ENCODE assay signal across 9 cellular contexts in genomic region chr7:94632338-94633024, GRCh38. TPM values are rescaled to one million over a fixed set of nuclear protein-coding genes. Genes with fewer than 3 reads are reported as not detected.
DNase-seq lines count a peak whose midpoint lies in the region; ATAC-seq and TF ChIP-seq lines count a peak whose summit lies in the region.
"Had no signal": no experiment of that assay in that cellular context is flagged by ENCODE, and none has a peak within 500 bp of the region (broad histone marks: within the 10 kb centered on the region; RNA-seq: fewer than 3 reads in every experiment).

No MANE protein-coding gene starts in this region.

- H3K36me3 ChIP-seq in thyroid gland (no peaks in the 10 kb centered on the region), SJCRH30 (no peaks in the 10 kb centered on the region), vagina (no peaks in the 10 kb centered on the region), esophagus muscularis mucosa (no peaks in the 10 kb centered on the region)

- TF ChIP-seq EP300 in esophagus muscularis mucosa (IDR thresholded peaks at IDR 0.05), result no peak

- intact Hi-C loops in thyroid gland (cut with DNase I) (no loop called here), vagina (cut with DNase I) (no loop called here), esophagus muscularis mucosa (cut with DNase I) (no loop called here)

- H3K9me3 ChIP-seq in thyroid gland (no peaks in the 10 kb centered on the region), SJCRH30 (replicated peaks) (no peaks in the 10 kb centered on the region), vagina (no peaks in the 10 kb centered on the region), esophagus muscularis mucosa (no peaks in the 10 kb centered on the region)

- DNase-seq in SW480 (ENCODE audit: low spot score) (peak; percentile 17), lung microvascular endothelial cell (ENCODE audit: low read depth in 2 of 2) (peak; percentile 53 to 88), thyroid gland (no peak), SJCRH30 (no peak), vagina (ENCODE audit: extremely low spot score in 2 of 2) (no peak), esophagus muscularis mucosa (ENCODE audit: extremely low spot score) (no peak)

- H3K4me1 ChIP-seq in thyroid gland, result no peaks in the 10 kb centered on the region
- peaks cover 15% of the 10 kb centered on the region for H3K4me1 ChIP-seq in SJCRH30
- no peaks in the 10 kb centered on the region for H3K4me1 ChIP-seq in vagina
- H3K4me1 ChIP-seq in esophagus muscularis mucosa, result peaks cover 0 to 20% (median 14%) of the 10 kb centered on the region in 4 donors

- peak; percentile 53 for ATAC-seq in GM18498 (IDR thresholded peaks at IDR 0.05; ENCODE audit: unreplicated experiment)
- peak; percentile 49 for ATAC-seq in HG03108 (IDR thresholded peaks at IDR 0.05; ENCODE audit: unreplicated experiment)

- H3K27me3 ChIP-seq in thyroid gland (no peaks in the 10 kb centered on the region), SJCRH30 (no peaks in the 10 kb centered on the region), vagina (no peaks in the 10 kb centered on the region), esophagus muscularis mucosa (no peaks in the 10 kb centered on the region)

- no peak for TF ChIP-seq CTCF in thyroid gland (IDR thresholded peaks at IDR 0.05)
- no peak for TF ChIP-seq CTCF in vagina (IDR thresholded peaks at IDR 0.05)
- TF ChIP-seq CTCF in esophagus muscularis mucosa (IDR thresholded peaks at IDR 0.05), result no peak

- TF ChIP-seq POLR2A in thyroid gland (IDR thresholded peaks at IDR 0.05) (no peak), vagina (IDR thresholded peaks at IDR 0.05) (no peak), esophagus muscularis mucosa (IDR thresholded peaks at IDR 0.05; ENCODE audit: low read depth) (no peak)

- H3K4me3 ChIP-seq in thyroid gland (replicated peaks in 1 of 3) (no peak overlapping the region), SJCRH30 (no peak overlapping the region), vagina (no peak overlapping the region), esophagus muscularis mucosa (no peak overlapping the region)
- H3K4me3 ChIP-seq: lung had no signal

- H3K27ac ChIP-seq in thyroid gland (no peak overlapping the region), SJCRH30 (no peak overlapping the region), vagina (no peak overlapping the region), esophagus muscularis mucosa (replicated peaks in 1 of 4) (no peak overlapping the region)

- 50 to 54% methylated on average over 5 of the region's 5 CpGs for WGBS in thyroid gland, 2 donors
- 50% methylated on average over 5 of the region's 5 CpGs for WGBS in esophagus muscularis mucosa

RNA-seq across cellular contexts. Expression of gene SGCE, which starts 23.5 kb away (rescaled TPM):
- total RNA-seq in lung microvascular endothelial cell (46.2 and 77.8 TPM in 2 replicates), thyroid gland (100 to 1,000 TPM in 1 of 4 donors, 10 to 100 TPM in 3; 72.3 to 108 (median 85.8) TPM), vagina (84.0 TPM), esophagus muscularis mucosa (100 to 1,000 TPM in 1 of 4 donors, 10 to 100 TPM in 3; 72.6 to 135 (median 88.1) TPM)
- 52.5 and 55.2 TPM in 2 replicates for total RNA-seq in SJCRH30 (2014; rRNA removed; shearing (Covaris generic))

Comparison
In these comparisons a context has a peak if more than half of its experiments do, and no peak if none do; other contexts are left out.
1. DNase-seq: peak in SW480 (single experiment) and lung microvascular endothelial cell (2 of 2); none in thyroid gland (0 of 2), SJCRH30 (0 of 2), vagina (0 of 2) and esophagus muscularis mucosa (single experiment).